In genomic region chrX:31658360-31658759, GRCh38 we compare ENCODE assay signal across 8 cellular contexts.
DNase-seq lines count a peak whose midpoint lies in the region; ATAC-seq and TF ChIP-seq lines count a peak whose summit lies in the region.

No MANE protein-coding gene starts in this region.

- no peaks in the 10 kb centered on the region for H3K9me3 ChIP-seq in right lobe of liver

- H3K36me3 ChIP-seq in right lobe of liver: no peaks in the 10 kb centered on the region

- H3K4me3 ChIP-seq in astrocyte of the spinal cord (ENCODE audit: low read depth, low read length) (no peak overlapping the region), right lobe of liver (no peak overlapping the region)

- TF ChIP-seq POLR2A in right lobe of liver (IDR thresholded peaks at IDR 0.05): no peak

- H3K27me3 ChIP-seq in right lobe of liver: no peaks in the 10 kb centered on the region

- peak; percentile 38 to 50 (median 44) for ATAC-seq in right lobe of liver
- ATAC-seq in GM21526 (IDR thresholded peaks at IDR 0.05; ENCODE audit: low FRiP score, unreplicated experiment): no peak
- ATAC-seq in GM19397 (IDR thresholded peaks at IDR 0.05; ENCODE audit: unreplicated experiment): no peak
- ATAC-seq in GM21737 (IDR thresholded peaks at IDR 0.05; ENCODE audit: unreplicated experiment): no peak

- DNase-seq in NAMALWA (ENCODE audit: low spot score) (peak; percentile 25), astrocyte of the spinal cord (ENCODE audit: low read depth, low spot score) (peak; percentile 33), right lobe of liver (no peak), glomerular visceral epithelial cell (ENCODE audit: extremely low spot score) (no peak)

- in situ Hi-C loops in astrocyte of the spinal cord (cut with HindIII; ENCODE audit: low sequenced_read_pairs): no loop called here

- H3K4me1 ChIP-seq in right lobe of liver: no peaks in the 10 kb centered on the region

- peak; percentile 31; the same call in 2 of the 3 replicates for TF ChIP-seq CTCF in GM12872 (IDR thresholded peaks at IDR 0.05; ENCODE audit: insufficient read depth, low read depth, low read length)
- TF ChIP-seq CTCF in astrocyte of the spinal cord (IDR thresholded peaks at IDR 0.05; ENCODE audit: low read depth, low read length): peak; percentile 41
- TF ChIP-seq CTCF in right lobe of liver (IDR thresholded peaks at IDR 0.05): peak; percentile 56 to 73 (median 68)

- H3K27ac ChIP-seq in right lobe of liver: no peak overlapping the region

- intact Hi-C loops in right lobe of liver (cut with DNase I): no loop called here

- 1% methylated on average over 4 of the region's 4 CpGs for WGBS in right lobe of liver (ENCODE audit: insufficient coverage, low coverage, low lambda C conversion rate, missing lambda C conversion rate)

Comparison
In these comparisons a context has a peak if more than half of its experiments do, and no peak if none do; other contexts are left out.
1. DNase-seq: peak in NAMALWA (single experiment) and astrocyte of the spinal cord (single experiment); none in right lobe of liver (0 of 3) and glomerular visceral epithelial cell (single experiment).
2. ATAC-seq: peak in right lobe of liver (4 of 4); none in GM21526 (single experiment), GM19397 (single experiment) and GM21737 (single experiment).
3. Peak in every context shown above with its lines, with median percentiles within 50 percentile points of each other: CTCF ChIP-seq.